Comparison of ENCODE assay signal across 17 cellular contexts in the genomic region with DNA sequence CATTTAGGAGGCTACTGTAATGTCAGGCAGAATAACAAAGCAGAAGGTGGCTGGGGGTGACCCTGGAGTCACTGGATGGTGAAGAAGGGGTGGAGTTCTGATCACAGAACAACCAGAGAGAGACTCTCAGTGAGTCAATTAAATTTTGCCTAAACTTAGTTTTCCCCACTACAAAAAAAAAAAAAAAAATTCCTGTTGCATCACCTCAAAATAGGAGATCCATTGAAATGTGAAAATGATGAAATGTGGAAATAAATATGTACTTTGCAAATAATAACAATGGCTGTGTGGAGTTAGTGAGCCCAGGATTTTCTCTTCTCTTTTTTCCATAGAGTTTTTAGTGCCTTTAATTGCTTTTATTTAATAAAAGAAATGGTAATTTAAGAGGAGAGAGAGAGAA.
DNase-seq lines count a peak whose midpoint lies in the region; ATAC-seq and TF ChIP-seq lines count a peak whose summit lies in the region.
"Had no signal": no experiment of that assay in that cellular context is flagged by ENCODE, and none has a peak within 500 bp of the region (broad histone marks: within the 10 kb centered on the region; RNA-seq: fewer than 3 reads in every experiment).

No MANE protein-coding gene starts in this region.

- H3K4me3 ChIP-seq in ACC112 (ENCODE audit: low read depth, low read length) (peak overlapping the region; percentile 15; the same call in 1 of the 2 replicates), Panc1 (ENCODE audit: low read depth in 2 of 2, low read length in 2 of 2) (no peak overlapping the region), fibroblast of lung (replicated peaks in 1 of 4; ENCODE audit: control extremely low read depth in 1 of 4, insufficient read depth in 1 of 4, low read depth in 3 of 4, low read length in 4 of 4) (no peak overlapping the region), osteoblast (ENCODE audit: insufficient read depth, low read length) (no peak overlapping the region)
- H3K4me3 ChIP-seq: PC-9 had no signal

- H3K4me1 ChIP-seq in ACC112 (ENCODE audit: control insufficient read depth, insufficient read depth, low read length, unreplicated experiment) (peaks cover 60% of the 10 kb centered on the region), Panc1 (ENCODE audit: control insufficient read depth, insufficient read depth, low read length) (peaks cover 5% of the 10 kb centered on the region), fibroblast of lung (ENCODE audit: control insufficient read depth, extremely low read depth, insufficient read depth, low read length) (peaks cover 26% of the 10 kb centered on the region), osteoblast (ENCODE audit: insufficient read depth, low read length) (peaks cover 60% of the 10 kb centered on the region)

- H2AFZ ChIP-seq in ACC112 (ENCODE audit: low read length, unreplicated experiment) (no peak overlapping the region), fibroblast of lung (ENCODE audit: low read length) (no peak overlapping the region), osteoblast (ENCODE audit: low read length) (no peak overlapping the region)
- H2AFZ ChIP-seq: PC-9 had no signal

- H4K20me1 ChIP-seq in fibroblast of lung (ENCODE audit: control insufficient read depth, extremely low read depth, insufficient read depth, low read length) (no peaks in the 10 kb centered on the region), osteoblast (ENCODE audit: insufficient read depth, low read length) (no peaks in the 10 kb centered on the region)

- intact Hi-C loops in Panc1 (cut with micrococcal nuclease; ENCODE audit: unreplicated experiment) = no loop called here

- no TSS peak for BruUV-seq in Panc1 (replicated peaks; lab: Mats Ljungman, UMichigan)

- CTCF ChIA-PET in Panc1 (lab: Charles Lee) = no interaction called here

- POLR2A ChIA-PET in Panc1 (lab: Charles Lee) = no interaction called here

- no peak for DNase-seq in Panc1 (ENCODE audit: low read depth, low spot score)
- DNase-seq in fibroblast of lung (ENCODE audit: low read depth in 2 of 2) = no peak
- no peak for DNase-seq in osteoblast (ENCODE audit: insufficient read length, low spot score, missing footprints)
- no peak for DNase-seq in amygdala (lab: John Stamatoyannopoulos, UW)
- DNase-seq in NCI-H1694 (lab: John Stamatoyannopoulos, UW) = no peak
- no peak for DNase-seq in RKO (ENCODE audit: low spot score)
- DNase-seq: CD4-positive, alpha-beta T cell; DMS79 treated with DMSO at 0.1 percent for 48 hours; KG1; NCI-H1092 treated with DMSO at 0.1 percent for 48 hours; NCI-H1694 treated with DMSO at 0.1 percent for 48 hours; NCI-H748 treated with DMSO at 0.1 percent for 48 hours; PC-9 had no signal

- TF ChIP-seq CTCF in Panc1 (IDR thresholded peaks at IDR 0.05) = no peak
- TF ChIP-seq CTCF in fibroblast of lung (conservative IDR thresholded peaks at IDR 0.05 in 1 of 2, IDR thresholded peaks at IDR 0.05 in 1 of 2; ENCODE audit: low read depth in 1 of 2, low read length in 2 of 2) = no peak
- TF ChIP-seq CTCF in osteoblast (IDR thresholded peaks at IDR 0.05; ENCODE audit: extremely low read depth, low read depth, low read length) = no peak

- no peaks in the 10 kb centered on the region for H3K36me3 ChIP-seq in ACC112 (ENCODE audit: insufficient read depth, low read length)
- H3K36me3 ChIP-seq in Panc1 (ENCODE audit: control insufficient read depth, insufficient read depth, low read length) = no peaks in the 10 kb centered on the region
- no peaks in the 10 kb centered on the region for H3K36me3 ChIP-seq in fibroblast of lung (ENCODE audit: control insufficient read depth, insufficient read depth, low read length)
- H3K36me3 ChIP-seq in osteoblast (ENCODE audit: insufficient read depth, low read length) = no peaks in the 10 kb centered on the region

- peak overlapping the region; percentile 67 for H3K4me2 ChIP-seq in fibroblast of lung (ENCODE audit: extremely low read depth, insufficient read depth, low read length)
- peak overlapping the region; percentile 58 for H3K4me2 ChIP-seq in osteoblast (ENCODE audit: insufficient read depth, low read length)
- H3K4me2 ChIP-seq: PC-9 had no signal

- H3K79me2 ChIP-seq in ACC112 (ENCODE audit: control insufficient read depth, insufficient read depth, low read length, unreplicated experiment) = no peaks in the 10 kb centered on the region
- no peaks in the 10 kb centered on the region for H3K79me2 ChIP-seq in fibroblast of lung (ENCODE audit: control insufficient read depth, insufficient read depth, low read length)
- no peaks in the 10 kb centered on the region for H3K79me2 ChIP-seq in osteoblast (ENCODE audit: insufficient read depth, low read length)

- no peaks in the 10 kb centered on the region for H3K27me3 ChIP-seq in ACC112 (ENCODE audit: insufficient read depth, low read length)
- H3K27me3 ChIP-seq in Panc1 (ENCODE audit: control insufficient read depth, insufficient read depth, low read length) = no peaks in the 10 kb centered on the region
- H3K27me3 ChIP-seq in fibroblast of lung (ENCODE audit: control insufficient read depth, insufficient read depth, low read length) = no peaks in the 10 kb centered on the region
- no peaks in the 10 kb centered on the region for H3K27me3 ChIP-seq in osteoblast (ENCODE audit: insufficient read depth, low read length)

- in situ Hi-C loops in Panc1 (cut with HindIII; ENCODE audit: low pct_unique_long_range_greater_than_20kb, low sequenced_read_pairs) = no loop called here

- ATAC-seq in Panc1 (no peak), GM18858 (IDR thresholded peaks at IDR 0.05; ENCODE audit: unreplicated experiment) (no peak)
- ATAC-seq: Right ventricle myocardium inferior had no signal

- peak overlapping the region; percentile 83 for H3K27ac ChIP-seq in ACC112 (ENCODE audit: low read depth, low read length)
- peak overlapping the region; percentile 31; the same call in 1 of the 2 replicates for H3K27ac ChIP-seq in Panc1 (ENCODE audit: low read length)
- peak overlapping the region; percentile 75 for H3K27ac ChIP-seq in fibroblast of lung (ENCODE audit: insufficient read depth, low read length)
- H3K27ac ChIP-seq in osteoblast (ENCODE audit: low read depth, low read length) = peak overlapping the region; percentile 91
- H3K27ac ChIP-seq: HL-60, PC-9 had no signal

- H3K9me3 ChIP-seq in Panc1 (ENCODE audit: control insufficient read depth, insufficient read depth, low read depth, low read length) = no peaks in the 10 kb centered on the region
- H3K9me3 ChIP-seq in fibroblast of lung (ENCODE audit: control insufficient read depth, insufficient read depth, low read depth, low read length) = no peaks in the 10 kb centered on the region
- H3K9me3 ChIP-seq in osteoblast (ENCODE audit: low read depth, low read length) = no peaks in the 10 kb centered on the region

- no peak overlapping the region for H3K9ac ChIP-seq in fibroblast of lung (ENCODE audit: insufficient read depth, low read length)

Comparison
In these comparisons a context has a peak if more than half of its experiments do, and no peak if none do; other contexts are left out.
1. H3K27ac ChIP-seq: peak in every context shown above with its lines; median percentile 91 in osteoblast; 83 in ACC112; 75 in fibroblast of lung; 31 in Panc1.